ENCODE assay signal across 19 cellular contexts in the genomic region with DNA sequence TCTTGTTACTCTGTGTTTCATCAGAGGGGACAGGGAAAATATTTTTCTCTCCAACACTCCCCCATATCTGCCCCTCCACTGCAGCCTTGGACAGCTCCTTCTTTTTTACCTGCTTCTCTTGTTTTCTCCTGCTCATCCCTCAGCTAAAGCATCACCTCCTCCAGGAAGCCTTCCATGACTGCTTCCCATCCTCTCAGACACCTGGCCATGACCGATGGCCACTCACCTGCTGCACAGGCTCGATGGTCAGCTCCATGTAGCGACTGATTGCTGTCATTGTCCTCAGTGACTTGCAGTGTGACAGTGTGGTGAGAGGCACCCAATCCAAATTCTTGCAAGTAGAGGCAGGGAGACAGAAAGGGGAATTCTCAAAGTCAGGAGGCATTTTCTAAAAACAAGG.
"Had no signal": no experiment of that assay in that cellular context is flagged by ENCODE, and none has a peak within 500 bp of the region (broad histone marks: within the 10 kb centered on the region; RNA-seq: fewer than 3 reads in every experiment).

No MANE protein-coding gene starts in this region.

- H3K27ac Mint-ChIP-seq: IgD-negative memory B cell had no signal

- H3K4me3 Mint-ChIP-seq: IgD-negative memory B cell had no signal

- H3K27me3 Mint-ChIP-seq: IgD-negative memory B cell had no signal

- DNase-seq: KBM-7, MV-4-11, NCI-H1048, NCI-H1105, NCI-H1417 treated with DMSO at 0.1 percent for 48 hours, NCI-H146, NCI-H1694 treated with DMSO at 0.1 percent for 48 hours, NCI-H2029, NCI-H2081 treated with DMSO at 0.1 percent for 48 hours, NCI-H2171, NCI-H226, NCI-H446, NCI-H510A, NCI-H524 treated with DMSO at 0.1 percent for 48 hours, NCI-H69, NCI-H774, SHP77 had no signal

- H3K27ac ChIP-seq: RWPE1 had no signal

- H3K9me3 Mint-ChIP-seq: IgD-negative memory B cell had no signal
